ENCODE assay signal across 19 cellular contexts in genomic region chr2:201759567-201759966, GRCh38. TPM values are rescaled to one million over a fixed set of nuclear protein-coding genes. Genes with fewer than 3 reads are reported as not detected.
DNase-seq lines count a peak whose midpoint lies in the region; ATAC-seq and TF ChIP-seq lines count a peak whose summit lies in the region.
"Had no signal": no experiment of that assay in that cellular context is flagged by ENCODE, and none has a peak within 500 bp of the region (broad histone marks: within the 10 kb centered on the region; RNA-seq: fewer than 3 reads in every experiment).

No MANE protein-coding gene starts in this region.

- no peak overlapping the region for H3K4me3 Mint-ChIP-seq in osteocyte (ENCODE audit: unreplicated experiment)
- H3K4me3 Mint-ChIP-seq: GM23338, T-cell had no signal

- H3K9me3 Mint-ChIP-seq in osteocyte (ENCODE audit: unreplicated experiment), result no peaks in the 10 kb centered on the region
- H3K9me3 Mint-ChIP-seq: GM23338, T-cell had no signal

- ATAC-seq in GM19043 (IDR thresholded peaks at IDR 0.05; ENCODE audit: low read depth, unreplicated experiment) (peak; percentile 47), GM21576 (IDR thresholded peaks at IDR 0.05; ENCODE audit: unreplicated experiment) (peak; percentile 58), HG03108 (IDR thresholded peaks at IDR 0.05; ENCODE audit: unreplicated experiment) (peak; percentile 57), HG03139 (IDR thresholded peaks at IDR 0.05; ENCODE audit: unreplicated experiment) (no peak), GM19455 (IDR thresholded peaks at IDR 0.05; ENCODE audit: unreplicated experiment) (no peak)
- ATAC-seq: GM23338, T-cell had no signal

- peaks cover 34% of the 10 kb centered on the region for H3K36me3 Mint-ChIP-seq in osteocyte (ENCODE audit: unreplicated experiment)

- no peak for TF ChIP-seq CTCF in osteocyte (IDR thresholded peaks at IDR 0.05)

- no peaks in the 10 kb centered on the region for H3K4me1 Mint-ChIP-seq in osteocyte (ENCODE audit: unreplicated experiment)
- H3K4me1 Mint-ChIP-seq: GM23338, T-cell had no signal

- H3K27me3 Mint-ChIP-seq in osteocyte (ENCODE audit: unreplicated experiment), result no peaks in the 10 kb centered on the region
- H3K27me3 Mint-ChIP-seq: T-cell had no signal

- peak overlapping the region; percentile 25 for H3K27ac Mint-ChIP-seq in osteocyte (ENCODE audit: unreplicated experiment)
- H3K27ac Mint-ChIP-seq: GM23338 had no signal

- no peak for DNase-seq in osteocyte (ENCODE audit: extremely low spot score, unreplicated experiment)
- no peak for DNase-seq in KG1 (lab: John Stamatoyannopoulos, UW)
- DNase-seq in foreskin melanocyte, result no peak
- DNase-seq: AML-193, DMS79, NCI-H1417 treated with DMSO at 0.1 percent for 48 hours, NCI-H2029, NCI-H2171, NCI-H446 treated with DMSO at 0.1 percent for 48 hours, SHP77, SK-N-SH, T-cell had no signal

RNA-seq across cellular contexts. Expression of gene ALS2, which starts 21.2 kb away (rescaled TPM):
- total RNA-seq in osteocyte, result 35.5 and 39.1 TPM in 2 replicates

RNA-seq across cellular contexts. Expression of gene CDK15, which starts 46.8 kb away (rescaled TPM):
- 0.47 and 0.70 TPM in 2 replicates for total RNA-seq in osteocyte
- total RNA-seq: GM23338, OCI-LY7, T-cell had no signal

Comparison
In these comparisons a context has a peak if more than half of its experiments do, and no peak if none do; other contexts are left out.
1. ATAC-seq: peak in GM19043 (single experiment), GM21576 (single experiment) and HG03108 (single experiment); none in HG03139 (single experiment) and GM19455 (single experiment).